In genomic region chr14:38226366-38226765, GRCh38 we compare ENCODE assay signal across 21 cellular contexts. TPM values are rescaled to one million over a fixed set of nuclear protein-coding genes. Genes with fewer than 3 reads are reported as not detected.
"Had no signal": no experiment of that assay in that cellular context is flagged by ENCODE, and none has a peak within 500 bp of the region (broad histone marks: within the 10 kb centered on the region; RNA-seq: fewer than 3 reads in every experiment).

No MANE protein-coding gene starts in this region.

- H3K9me3 ChIP-seq: colonic mucosa, gastrocnemius medialis, heart right ventricle, ovary, suprapubic skin, thyroid gland had no signal

- ATAC-seq: gastrocnemius medialis; heart right ventricle; natural killer cell; right cardiac atrium; stimulated activated effector memory CD8-positive, alpha-beta T cell treated with anti-CD3 and anti-CD28 coated beads, Interleukin-12 subunit alpha, Interleukin-12 subunit beta, amount 100 ng/mL, for 72 hours; stimulated activated naive CD8-positive, alpha-beta T cell treated with anti-CD3 and anti-CD28 coated beads, Interleukin-15, Interleukin-2, amounts not matched to agents 100 U/mL and 50 U/mL, for 24 hours had no signal

- H3K27me3 ChIP-seq: colonic mucosa, gastrocnemius medialis, heart right ventricle, ovary, suprapubic skin, thyroid gland had no signal

- DNase-seq: colonic mucosa; dermis blood vessel endothelial cell; erythroblast; gastrocnemius medialis; heart right ventricle; hypothalamus; kidney glomerular epithelial cell; mammary epithelial cell; natural killer cell; ovary; right cardiac atrium; stimulated activated CD4-positive, alpha-beta T cell treated with anti-CD3 and anti-CD28 coated beads, Interleukin-4, amount 100 ng/mL, for 1 hour; stimulated activated CD8-positive, alpha-beta memory T cell treated with anti-CD3 and anti-CD28 coated beads, Interleukin-4, amount 100 ng/mL, for 48 hours; stimulated activated naive CD8-positive, alpha-beta T cell treated with anti-CD3 and anti-CD28 coated beads, Interleukin-15, Interleukin-2, amounts not matched to agents 100 U/mL and 50 U/mL, for 24 hours; thyroid gland had no signal

- FAIRE-seq: endothelial cell of umbilical vein, islet of Langerhans had no signal

- H3K27ac ChIP-seq: colonic mucosa, gastrocnemius medialis, heart right ventricle, ovary, suprapubic skin, thyroid gland had no signal

- H3K4me1 ChIP-seq: colonic mucosa, gastrocnemius medialis, heart right ventricle, suprapubic skin, thyroid gland had no signal

- H3K4me3 ChIP-seq: colonic mucosa, gastrocnemius medialis, heart right ventricle, ovary, suprapubic skin, thyroid gland had no signal

- H3K36me3 ChIP-seq: colonic mucosa, gastrocnemius medialis, heart right ventricle, ovary, suprapubic skin, thyroid gland had no signal

RNA-seq across cellular contexts. Expression of gene SSTR1, which starts 18.7 kb away (rescaled TPM):
- total RNA-seq: mononuclear cell, natural killer cell, neural crest cell had no signal
- polyA plus RNA-seq: mammary epithelial cell had no signal

RNA-seq across cellular contexts. Expression of gene CLEC14A, which starts 29.5 kb away (rescaled TPM):
- total RNA-seq: mammary epithelial cell, mononuclear cell, natural killer cell, neural crest cell had no signal
- polyA plus RNA-seq: mammary epithelial cell had no signal
